Comparison of ENCODE assay signal across 1 cellular context in genomic region chr14:61517861-61518802, GRCh38.
TF ChIP-seq lines count a peak whose summit lies in the region.

No MANE protein-coding gene starts in this region.

TF ChIP-seq in GM23338, 12 proteins besides CTCF, POLR2A, EP300 and RAD21 (continued from another document):
- TF ChIP-seq, protein P1, sequence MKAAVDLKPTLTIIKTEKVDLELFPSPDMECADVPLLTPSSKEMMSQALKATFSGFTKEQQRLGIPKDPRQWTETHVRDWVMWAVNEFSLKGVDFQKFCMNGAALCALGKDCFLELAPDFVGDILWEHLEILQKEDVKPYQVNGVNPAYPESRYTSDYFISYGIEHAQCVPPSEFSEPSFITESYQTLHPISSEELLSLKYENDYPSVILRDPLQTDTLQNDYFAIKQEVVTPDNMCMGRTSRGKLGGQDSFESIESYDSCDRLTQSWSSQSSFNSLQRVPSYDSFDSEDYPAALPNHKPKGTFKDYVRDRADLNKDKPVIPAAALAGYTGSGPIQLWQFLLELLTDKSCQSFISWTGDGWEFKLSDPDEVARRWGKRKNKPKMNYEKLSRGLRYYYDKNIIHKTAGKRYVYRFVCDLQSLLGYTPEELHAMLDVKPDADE (IDR thresholded peaks at IDR 0.05) = no peak
- no peak for TF ChIP-seq NANOG (IDR thresholded peaks at IDR 0.05; ENCODE audit: borderline replicate concordance)
- no peak for TF ChIP-seq EZH2 (IDR thresholded peaks at IDR 0.05; ENCODE audit: low read depth, unreplicated experiment)
- TF ChIP-seq CREB1 (CRISPR knock-in tag; IDR thresholded peaks at IDR 0.05; ENCODE audit: low read depth) = no peak
- no peak for TF ChIP-seq POLR2AphosphoS5 (IDR thresholded peaks at IDR 0.05; ENCODE audit: low read depth)
- no peak for TF ChIP-seq JUNB (IDR thresholded peaks at IDR 0.05; ENCODE audit: unreplicated experiment)
- TF ChIP-seq, protein P2, sequence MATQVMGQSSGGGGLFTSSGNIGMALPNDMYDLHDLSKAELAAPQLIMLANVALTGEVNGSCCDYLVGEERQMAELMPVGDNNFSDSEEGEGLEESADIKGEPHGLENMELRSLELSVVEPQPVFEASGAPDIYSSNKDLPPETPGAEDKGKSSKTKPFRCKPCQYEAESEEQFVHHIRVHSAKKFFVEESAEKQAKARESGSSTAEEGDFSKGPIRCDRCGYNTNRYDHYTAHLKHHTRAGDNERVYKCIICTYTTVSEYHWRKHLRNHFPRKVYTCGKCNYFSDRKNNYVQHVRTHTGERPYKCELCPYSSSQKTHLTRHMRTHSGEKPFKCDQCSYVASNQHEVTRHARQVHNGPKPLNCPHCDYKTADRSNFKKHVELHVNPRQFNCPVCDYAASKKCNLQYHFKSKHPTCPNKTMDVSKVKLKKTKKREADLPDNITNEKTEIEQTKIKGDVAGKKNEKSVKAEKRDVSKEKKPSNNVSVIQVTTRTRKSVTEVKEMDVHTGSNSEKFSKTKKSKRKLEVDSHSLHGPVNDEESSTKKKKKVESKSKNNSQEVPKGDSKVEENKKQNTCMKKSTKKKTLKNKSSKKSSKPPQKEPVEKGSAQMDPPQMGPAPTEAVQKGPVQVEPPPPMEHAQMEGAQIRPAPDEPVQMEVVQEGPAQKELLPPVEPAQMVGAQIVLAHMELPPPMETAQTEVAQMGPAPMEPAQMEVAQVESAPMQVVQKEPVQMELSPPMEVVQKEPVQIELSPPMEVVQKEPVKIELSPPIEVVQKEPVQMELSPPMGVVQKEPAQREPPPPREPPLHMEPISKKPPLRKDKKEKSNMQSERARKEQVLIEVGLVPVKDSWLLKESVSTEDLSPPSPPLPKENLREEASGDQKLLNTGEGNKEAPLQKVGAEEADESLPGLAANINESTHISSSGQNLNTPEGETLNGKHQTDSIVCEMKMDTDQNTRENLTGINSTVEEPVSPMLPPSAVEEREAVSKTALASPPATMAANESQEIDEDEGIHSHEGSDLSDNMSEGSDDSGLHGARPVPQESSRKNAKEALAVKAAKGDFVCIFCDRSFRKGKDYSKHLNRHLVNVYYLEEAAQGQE (IDR thresholded peaks at IDR 0.05; ENCODE audit: unreplicated experiment) = no peak
- no peak for TF ChIP-seq EZH2phosphoT487 (IDR thresholded peaks at IDR 0.05; ENCODE audit: unreplicated experiment)
